In the genomic region with DNA sequence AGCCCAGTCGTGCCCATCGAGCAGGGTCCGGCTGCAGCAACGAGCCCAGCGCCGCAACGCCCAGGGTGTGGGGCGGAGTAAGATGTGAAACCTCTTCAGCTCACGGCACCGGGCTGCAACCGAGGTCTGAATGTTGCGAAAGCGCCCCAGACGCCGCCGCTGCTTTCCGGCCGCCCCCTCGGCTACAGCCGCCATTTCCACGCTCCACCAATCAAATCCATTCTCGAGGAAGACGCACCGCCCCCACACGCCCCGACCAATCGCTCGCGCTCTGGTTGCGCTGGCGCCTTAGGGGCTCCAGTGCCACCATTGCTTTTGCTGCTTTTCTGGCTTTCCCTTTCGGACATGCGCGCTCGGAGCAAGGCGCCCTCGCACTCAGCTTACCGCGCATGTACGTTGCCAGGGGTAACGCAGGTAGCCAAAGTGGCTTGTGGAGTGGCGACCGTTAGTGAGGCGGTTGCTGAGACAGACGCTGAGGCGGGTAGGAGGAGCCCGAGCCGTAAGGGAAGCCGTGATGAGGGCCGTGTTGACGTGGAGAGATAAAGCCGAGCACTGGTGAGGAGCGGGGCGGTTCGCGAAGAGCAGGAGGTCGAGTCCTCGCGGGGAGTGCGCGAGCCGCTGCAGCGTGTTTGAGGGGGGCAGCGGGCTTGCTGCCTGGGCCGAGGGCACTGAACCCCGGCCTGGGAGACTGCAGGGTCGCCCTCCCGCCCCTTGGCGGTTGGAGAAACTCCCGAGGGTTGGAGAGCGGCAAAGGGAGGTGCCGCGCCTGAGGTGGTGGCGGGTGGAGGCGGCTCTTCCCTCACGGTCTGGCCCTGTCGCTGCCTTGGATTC, we compare ENCODE assay signal across 8 cellular contexts. TPM values are rescaled to one million over a fixed set of nuclear protein-coding genes. Genes with fewer than 3 reads are reported as not detected.
DNase-seq lines count a peak whose midpoint lies in the region; ATAC-seq, FAIRE-seq and TF ChIP-seq lines count a peak whose summit lies in the region.

A gene with protein sequence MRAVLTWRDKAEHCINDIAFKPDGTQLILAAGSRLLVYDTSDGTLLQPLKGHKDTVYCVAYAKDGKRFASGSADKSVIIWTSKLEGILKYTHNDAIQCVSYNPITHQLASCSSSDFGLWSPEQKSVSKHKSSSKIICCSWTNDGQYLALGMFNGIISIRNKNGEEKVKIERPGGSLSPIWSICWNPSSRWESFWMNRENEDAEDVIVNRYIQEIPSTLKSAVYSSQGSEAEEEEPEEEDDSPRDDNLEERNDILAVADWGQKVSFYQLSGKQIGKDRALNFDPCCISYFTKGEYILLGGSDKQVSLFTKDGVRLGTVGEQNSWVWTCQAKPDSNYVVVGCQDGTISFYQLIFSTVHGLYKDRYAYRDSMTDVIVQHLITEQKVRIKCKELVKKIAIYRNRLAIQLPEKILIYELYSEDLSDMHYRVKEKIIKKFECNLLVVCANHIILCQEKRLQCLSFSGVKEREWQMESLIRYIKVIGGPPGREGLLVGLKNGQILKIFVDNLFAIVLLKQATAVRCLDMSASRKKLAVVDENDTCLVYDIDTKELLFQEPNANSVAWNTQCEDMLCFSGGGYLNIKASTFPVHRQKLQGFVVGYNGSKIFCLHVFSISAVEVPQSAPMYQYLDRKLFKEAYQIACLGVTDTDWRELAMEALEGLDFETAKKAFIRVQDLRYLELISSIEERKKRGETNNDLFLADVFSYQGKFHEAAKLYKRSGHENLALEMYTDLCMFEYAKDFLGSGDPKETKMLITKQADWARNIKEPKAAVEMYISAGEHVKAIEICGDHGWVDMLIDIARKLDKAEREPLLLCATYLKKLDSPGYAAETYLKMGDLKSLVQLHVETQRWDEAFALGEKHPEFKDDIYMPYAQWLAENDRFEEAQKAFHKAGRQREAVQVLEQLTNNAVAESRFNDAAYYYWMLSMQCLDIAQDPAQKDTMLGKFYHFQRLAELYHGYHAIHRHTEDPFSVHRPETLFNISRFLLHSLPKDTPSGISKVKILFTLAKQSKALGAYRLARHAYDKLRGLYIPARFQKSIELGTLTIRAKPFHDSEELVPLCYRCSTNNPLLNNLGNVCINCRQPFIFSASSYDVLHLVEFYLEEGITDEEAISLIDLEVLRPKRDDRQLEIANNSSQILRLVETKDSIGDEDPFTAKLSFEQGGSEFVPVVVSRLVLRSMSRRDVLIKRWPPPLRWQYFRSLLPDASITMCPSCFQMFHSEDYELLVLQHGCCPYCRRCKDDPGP (plus strand): TSS at position 408 of the 831 bp plus-strand sequence. CDS start 107 bp downstream, at position 515.
A gene (minus strand): TSS at position 132 of the 831 bp plus-strand sequence. CDS start 115 bp downstream, at position 17.

- H3K4me1 ChIP-seq in astrocyte (ENCODE audit: insufficient read depth, low read length) (peaks cover 18% of the 10 kb centered on the region), right cardiac atrium (ENCODE audit: control insufficient read depth, insufficient read depth, low read length) (peaks cover 22% of the 10 kb centered on the region), uterus (peaks cover 12% of the 10 kb centered on the region in 2 donors)

- intact Hi-C loops in right cardiac atrium (cut with DNase I), result no loop called here
- intact Hi-C loops in uterus (cut with DNase I; ENCODE audit: low total_unique reads), result no loop called here

- peak; percentile 66 for FAIRE-seq in astrocyte (lab: Jason Lieb, UNC)

- no peaks in the 10 kb centered on the region for H3K27me3 Mint-ChIP-seq in astrocyte (ENCODE audit: low read depth, unreplicated experiment)

- peak within 1 kb of the TSS; percentile 100 for H3K4me3 Mint-ChIP-seq in astrocyte (ENCODE audit: unreplicated experiment)

- TF ChIP-seq POLR2A in GM18505 (IDR thresholded peaks at IDR 0.05; ENCODE audit: borderline replicate concordance, extremely low read depth, insufficient read depth, insufficient read length), result peak; percentile 89
- peak; percentile 72 to 73 for TF ChIP-seq POLR2A in uterus (IDR thresholded peaks at IDR 0.05)

- H3K27ac ChIP-seq in astrocyte (ENCODE audit: low read depth, low read length) (peak within 1 kb of the TSS; percentile 94), right cardiac atrium (ENCODE audit: low read length) (peak within 1 kb of the TSS; percentile 94), uterus (peak within 1 kb of the TSS; percentile 83 to 88)

- H3K4me2 ChIP-seq in astrocyte (ENCODE audit: low read length), result peak within 1 kb of the TSS; percentile 87

- WGBS in right cardiac atrium, result under 1% methylated on average over 77 of the region's 77 CpGs

- H3K9ac ChIP-seq in astrocyte (ENCODE audit: low read length), result peak within 1 kb of the TSS; percentile 95

- no peaks in the 10 kb centered on the region for H3K36me3 Mint-ChIP-seq in astrocyte (ENCODE audit: low read depth, unreplicated experiment)

- H4K20me1 ChIP-seq in astrocyte (ENCODE audit: insufficient read depth, low read length), result peaks cover 7% of the 10 kb centered on the region

- H3K4me1 Mint-ChIP-seq in astrocyte (ENCODE audit: low read depth, unreplicated experiment), result peaks cover 25% of the 10 kb centered on the region

- peak within 1 kb of the TSS; percentile 97 for H3K4me3 ChIP-seq in astrocyte (ENCODE audit: insufficient read depth, low read depth, low read length)
- H3K4me3 ChIP-seq in right cardiac atrium (ENCODE audit: low read length), result peak within 1 kb of the TSS; percentile 64
- peak within 1 kb of the TSS; percentile 71 to 90 for H3K4me3 ChIP-seq in uterus

- peak within 1 kb of the TSS; percentile 94 for H3K27ac Mint-ChIP-seq in astrocyte (ENCODE audit: unreplicated experiment)

- no peak for TF ChIP-seq CTCF in astrocyte (IDR thresholded peaks at IDR 0.05; ENCODE audit: insufficient read depth, low read depth, low read length)
- TF ChIP-seq CTCF in uterus (IDR thresholded peaks at IDR 0.05), result peak in 1 of 4 experiments; percentile 28

- peaks cover 20% of the 10 kb centered on the region for H3K36me3 ChIP-seq in astrocyte (ENCODE audit: insufficient read depth, low read length)
- no peaks in the 10 kb centered on the region for H3K36me3 ChIP-seq in uterus

- ATAC-seq in GM18505 (IDR thresholded peaks at IDR 0.05; ENCODE audit: unreplicated experiment), result peak; percentile 82
- peak; percentile 79 for ATAC-seq in HG02973 (IDR thresholded peaks at IDR 0.05; ENCODE audit: unreplicated experiment)
- peak; percentile 96 to 97 for ATAC-seq in right cardiac atrium

- H3K27me3 ChIP-seq in astrocyte (ENCODE audit: insufficient read depth, low read length) (no peaks in the 10 kb centered on the region), right cardiac atrium (ENCODE audit: control insufficient read depth, insufficient read depth) (no peaks in the 10 kb centered on the region), uterus (no peaks in the 10 kb centered on the region)

- H3K9me3 Mint-ChIP-seq in astrocyte (ENCODE audit: unreplicated experiment), result no peaks in the 10 kb centered on the region

- H2AFZ ChIP-seq in astrocyte (ENCODE audit: low read depth, low read length), result peak within 1 kb of the TSS; percentile 95

- no peaks in the 10 kb centered on the region for H3K9me3 ChIP-seq in astrocyte (ENCODE audit: insufficient read depth, low read depth, low read length)
- H3K9me3 ChIP-seq in right cardiac atrium (ENCODE audit: control insufficient read depth, low read length), result no peaks in the 10 kb centered on the region
- no peaks in the 10 kb centered on the region for H3K9me3 ChIP-seq in uterus

- peaks cover 44% of the 10 kb centered on the region for H3K79me2 ChIP-seq in astrocyte (ENCODE audit: insufficient read depth, low read length)

- DNase-seq in NCI-H2029 (lab: John Stamatoyannopoulos, UW), result peak; percentile 93
- peak; percentile 99 for DNase-seq in T-helper 22 cell (ENCODE audit: low read depth)
- peak; percentile 99 for DNase-seq in astrocyte (ENCODE audit: low read depth)
- DNase-seq in right cardiac atrium, result peak; percentile 98 to 99 (median 99)
- DNase-seq in pulmonary artery endothelial cell (ENCODE audit: low read depth, low spot score), result peak; percentile 98
- DNase-seq in uterus, result peak; percentile 97 to 98

RNA-seq across cellular contexts. Expression of the first gene that starts in this region (rescaled TPM):
- total RNA-seq in astrocyte, result 17.7 and 19.9 TPM in 2 replicates
- total RNA-seq in right cardiac atrium, result 10 to 100 TPM; 30.7 to 46.4 (median 35.9) TPM
- 17.7 TPM for polyA plus RNA-seq in right cardiac atrium
- total RNA-seq in pulmonary artery endothelial cell, result 22.0 and 26.7 TPM in 2 replicates
- total RNA-seq in uterus, result 10 to 100 TPM in 3 of 4 donors, 1 to 10 TPM in 1; 4.1 to 70.2 (median 38.6) TPM

RNA-seq across cellular contexts. Expression of the second gene that starts in this region (rescaled TPM):
- 22.3 and 22.8 TPM in 2 replicates for total RNA-seq in astrocyte
- 10 to 100 TPM; 25.3 to 52.1 (median 25.7) TPM for total RNA-seq in right cardiac atrium
- 17.5 TPM for polyA plus RNA-seq in right cardiac atrium
- 20.0 and 29.6 TPM in 2 replicates for total RNA-seq in pulmonary artery endothelial cell
- 10 to 100 TPM; 13.8 to 36.2 (median 20.4) TPM for total RNA-seq in uterus

Comparison
In these comparisons a context has a peak if more than half of its experiments do, and no peak if none do; other contexts are left out.
1. Peak in every context shown above with its lines: DNase-seq, ATAC-seq, H3K4me3 ChIP-seq and H3K27ac ChIP-seq.